11 cellular contexts compared by ENCODE assay signal in the genomic region with DNA sequence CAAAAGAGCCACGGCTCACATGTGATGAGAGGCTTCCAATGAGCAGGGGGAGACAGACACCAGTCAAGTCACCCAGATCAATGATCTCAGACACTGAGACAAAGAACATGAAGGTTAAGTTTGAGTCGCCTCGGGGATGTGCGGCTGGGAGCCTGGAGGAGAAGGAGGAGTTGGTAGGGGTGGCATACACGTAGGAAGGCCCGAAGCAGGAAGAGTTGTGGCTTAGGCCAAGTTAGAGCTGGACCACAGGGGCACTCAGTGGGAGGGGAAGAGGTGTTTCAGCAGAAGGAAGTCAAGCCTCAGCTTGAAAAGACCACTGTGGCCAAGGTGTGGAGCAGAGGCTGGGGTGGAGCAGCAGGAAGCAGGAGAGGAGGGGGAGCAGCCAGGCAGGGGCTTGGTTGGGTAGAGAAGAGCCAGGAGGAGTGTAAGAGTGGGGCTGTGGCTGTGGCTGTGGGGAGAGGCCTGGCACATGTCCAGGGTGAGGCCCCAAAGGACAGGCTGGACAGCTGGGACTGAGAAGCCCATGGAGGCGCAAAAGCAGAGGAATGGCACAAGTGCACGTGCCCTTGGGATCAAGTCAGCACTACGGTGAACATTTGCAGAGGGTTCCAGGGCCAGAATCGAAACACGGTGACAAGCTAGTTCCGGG. TPM values are rescaled to one million over a fixed set of nuclear protein-coding genes. Genes with fewer than 3 reads are reported as not detected.
A peak's percentile ranks its signal among the peaks of the same experiment; 100 is the strongest.
DNase-seq lines count a peak whose midpoint lies in the region; ATAC-seq, FAIRE-seq and TF ChIP-seq lines count a peak whose summit lies in the region.
"Had no signal": no experiment of that assay in that cellular context is flagged by ENCODE, and none has a peak within 500 bp of the region (broad histone marks: within the 10 kb centered on the region; RNA-seq: fewer than 3 reads in every experiment).

No MANE protein-coding gene starts in this region.

- H3K27ac ChIP-seq in small intestine (ENCODE audit: low read depth in 1 of 2, low read length in 1 of 2): no peak overlapping the region

- H3K4me3 ChIP-seq in epithelial cell of esophagus (ENCODE audit: low read length) (no peak overlapping the region), small intestine (ENCODE audit: low read depth in 1 of 2, low read length in 2 of 2) (no peak overlapping the region)

- no peaks in the 10 kb centered on the region for H3K36me3 ChIP-seq in small intestine (ENCODE audit: control insufficient read depth in 2 of 2, insufficient read depth in 2 of 2, low read length in 2 of 2)

- no peaks in the 10 kb centered on the region for H3K9me3 ChIP-seq in T-helper 17 cell (ENCODE audit: control insufficient read depth, low read length, poor library complexity, severe bottlenecking)
- no peaks in the 10 kb centered on the region for H3K9me3 ChIP-seq in small intestine (ENCODE audit: control insufficient read depth, low read depth)

- H3K4me1 ChIP-seq in small intestine (ENCODE audit: control insufficient read depth in 2 of 2, insufficient read depth in 1 of 2, low read depth in 1 of 2, low read length in 1 of 2): no peaks in the 10 kb centered on the region

- H3K27me3 ChIP-seq in small intestine (ENCODE audit: control insufficient read depth in 2 of 2, insufficient read depth in 2 of 2, low read length in 2 of 2): no peaks in the 10 kb centered on the region

- H3K4me3 Mint-ChIP-seq in activated T-cell treated with anti-CD3 and anti-CD28 coated beads, Interleukin-2, amount 50 U/mL, for 4 hours: no peak overlapping the region
- H3K4me3 Mint-ChIP-seq in T-helper 17 cell: peak overlapping the region; percentile 69

- H3K27me3 Mint-ChIP-seq in activated T-cell treated with anti-CD3 and anti-CD28 coated beads, Interleukin-2, amount 50 U/mL, for 4 hours (ENCODE audit: low read depth): no peaks in the 10 kb centered on the region
- no peaks in the 10 kb centered on the region for H3K27me3 Mint-ChIP-seq in T-helper 17 cell

- H3K9me3 Mint-ChIP-seq in activated T-cell treated with anti-CD3 and anti-CD28 coated beads, Interleukin-2, amount 50 U/mL, for 4 hours: no peaks in the 10 kb centered on the region

- TF ChIP-seq CTCF in epithelial cell of esophagus (IDR thresholded peaks at IDR 0.05; ENCODE audit: insufficient read depth, low read depth, low read length, missing control alignments): no peak

- H3K36me3 Mint-ChIP-seq in activated T-cell treated with anti-CD3 and anti-CD28 coated beads, Interleukin-2, amount 50 U/mL, for 4 hours (ENCODE audit: insufficient read depth): no peaks in the 10 kb centered on the region
- peaks cover 2% of the 10 kb centered on the region for H3K36me3 Mint-ChIP-seq in T-helper 17 cell (ENCODE audit: low read depth)

- 77 to 93% (median 79%) methylated on average over 12 of the region's 12 CpGs for WGBS in small intestine, 3 donors

- peaks cover 16% of the 10 kb centered on the region for H3K4me1 Mint-ChIP-seq in activated T-cell treated with anti-CD3 and anti-CD28 coated beads, Interleukin-2, amount 50 U/mL, for 4 hours (ENCODE audit: low read depth)
- peaks cover 17% of the 10 kb centered on the region for H3K4me1 Mint-ChIP-seq in T-helper 17 cell

- peak; percentile 30 to 43 for ATAC-seq in activated T-cell treated with anti-CD3 and anti-CD28 coated beads, Interleukin-2, amount 50 U/mL, for 4 hours
- no peak for ATAC-seq in T-helper 17 cell
- peak; percentile 63 for ATAC-seq in stimulated activated naive CD8-positive, alpha-beta T cell treated with anti-CD3 and anti-CD28 coated beads, Interleukin-15, Interleukin-2, amounts not matched to agents 100 U/mL and 50 U/mL, for 24 hours
- ATAC-seq in HG02852 (IDR thresholded peaks at IDR 0.05; ENCODE audit: unreplicated experiment): no peak

- H3K27ac Mint-ChIP-seq in T-helper 17 cell: peak overlapping the region; percentile 86

- no peak for DNase-seq in activated T-cell treated with anti-CD3 and anti-CD28 coated beads, Interleukin-2, amount 50 U/mL, for 4 hours
- DNase-seq in activated T-cell treated with anti-CD3 and anti-CD28 coated beads, Interleukin-2, amount 50 U/mL, for 1 hour: no peak
- no peak for DNase-seq in T-helper 17 cell
- peak; percentile 73 for DNase-seq in epithelial cell of esophagus (ENCODE audit: low read depth)
- DNase-seq in stimulated activated naive CD8-positive, alpha-beta T cell treated with anti-CD3 and anti-CD28 coated beads, Interleukin-15, Interleukin-2, amounts not matched to agents 100 U/mL and 50 U/mL, for 24 hours: peak; percentile 23
- DNase-seq in small intestine: no peak
- no peak for DNase-seq in activated CD4-positive, CD25-positive, alpha-beta regulatory T cell treated with anti-CD3 and anti-CD28 coated beads, Interleukin-2, amount 50 U/mL, for 72 hours
- DNase-seq: amygdala, glutamatergic neuron, trophoblast cell had no signal

- FAIRE-seq in small intestine (lab: Jason Lieb, UNC): no peak

RNA-seq across cellular contexts. Expression of a gene that starts 27.6 kb away (rescaled TPM):
- 1 to 10 TPM; 4.2 to 5.2 (median 4.7) TPM for total RNA-seq in activated T-cell treated with anti-CD3 and anti-CD28 coated beads, Interleukin-2, amount 50 U/mL, for 4 hours
- 10 to 100 TPM in 1 of 2 donors, 1 to 10 TPM in 1; 9.2 to 10.5 TPM for total RNA-seq in T-helper 17 cell
- 10 to 100 TPM; 20.3 to 24.8 (median 24.0) TPM for polyA plus RNA-seq in small intestine

RNA-seq across cellular contexts. Expression of a gene that starts 58.7 kb away (rescaled TPM):
- 10 to 100 TPM; 34.4 to 38.5 (median 34.6) TPM for total RNA-seq in activated T-cell treated with anti-CD3 and anti-CD28 coated beads, Interleukin-2, amount 50 U/mL, for 4 hours
- total RNA-seq in T-helper 17 cell: 10 to 100 TPM; 86.3 to 91.5 TPM
- polyA plus RNA-seq in small intestine: 10 to 100 TPM; 29.2 to 50.6 (median 33.1) TPM

Comparison
In these comparisons a context has a peak if more than half of its experiments do, and no peak if none do; other contexts are left out.
1. ATAC-seq: peak in activated T-cell treated with anti-CD3 and anti-CD28 coated beads, Interleukin-2, amount 50 U/mL, for 4 hours (2 of 2) and stimulated activated naive CD8-positive, alpha-beta T cell treated with anti-CD3 and anti-CD28 coated beads, Interleukin-15, Interleukin-2, amounts not matched to agents 100 U/mL and 50 U/mL, for 24 hours (single experiment); none in T-helper 17 cell (single experiment) and HG02852 (single experiment).
2. DNase-seq: peak in epithelial cell of esophagus (single experiment) and stimulated activated naive CD8-positive, alpha-beta T cell treated with anti-CD3 and anti-CD28 coated beads, Interleukin-15, Interleukin-2, amounts not matched to agents 100 U/mL and 50 U/mL, for 24 hours (single experiment); none in activated T-cell treated with anti-CD3 and anti-CD28 coated beads, Interleukin-2, amount 50 U/mL, for 4 hours (single experiment), activated T-cell treated with anti-CD3 and anti-CD28 coated beads, Interleukin-2, amount 50 U/mL, for 1 hour (single experiment), T-helper 17 cell (0 of 3), small intestine (single experiment) and activated CD4-positive, CD25-positive, alpha-beta regulatory T cell treated with anti-CD3 and anti-CD28 coated beads, Interleukin-2, amount 50 U/mL, for 72 hours (single experiment).